In the genomic region with DNA sequence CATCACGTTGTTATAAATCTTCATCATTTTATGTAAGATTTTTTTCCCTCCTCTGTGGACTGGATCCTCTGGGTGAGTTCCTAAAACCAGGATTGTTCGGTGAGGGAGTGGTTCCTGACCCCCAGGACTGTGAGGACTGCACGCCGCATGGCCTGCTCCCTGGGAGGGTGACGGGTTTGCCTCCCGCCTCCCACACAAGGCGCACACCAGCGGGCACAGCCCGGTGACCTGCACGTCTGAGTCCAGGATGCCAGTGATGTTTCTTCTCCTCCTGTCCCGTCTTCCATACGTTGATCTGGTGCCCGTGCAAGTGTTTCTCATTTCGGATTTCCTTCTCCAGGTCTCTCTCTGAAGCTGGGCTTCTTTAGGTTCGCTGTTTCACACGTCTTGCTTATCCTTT, we compare ENCODE assay signal across 13 cellular contexts. TPM values are rescaled to one million over a fixed set of nuclear protein-coding genes. Genes with fewer than 3 reads are reported as not detected.
DNase-seq lines count a peak whose midpoint lies in the region; ATAC-seq and TF ChIP-seq lines count a peak whose summit lies in the region.
"Had no signal": no experiment of that assay in that cellular context is flagged by ENCODE, and none has a peak within 500 bp of the region (broad histone marks: within the 10 kb centered on the region; RNA-seq: fewer than 3 reads in every experiment).

No MANE protein-coding gene starts in this region.

- intact Hi-C loops in activated T-helper 2 cell treated with anti-CD3 and anti-CD28 coated beads, Interferon-gamma antibody, Interleukin-2, Interleukin-4, amounts not matched to agents 10 μg/mL and 5 μg/mL and 100 μg/mL, durations not matched to agents 14 hours and 24 hours and 36 hours (cut with micrococcal nuclease) = no loop called here

- H3K27ac Mint-ChIP-seq in activated naive CD8-positive, alpha-beta T cell treated with anti-CD3 and anti-CD28 coated beads, Interleukin-2, amount 50 U/mL, for 24 hours = peak overlapping the region; percentile 17
- H3K27ac Mint-ChIP-seq in activated naive CD8-positive, alpha-beta T cell treated with anti-CD3 and anti-CD28 coated beads for 36 hours = no peak overlapping the region
- peak overlapping the region; percentile 8 for H3K27ac Mint-ChIP-seq in activated T-helper 2 cell treated with anti-CD3 and anti-CD28 coated beads, Interferon-gamma antibody, Interleukin-2, Interleukin-4, amounts not matched to agents 10 μg/mL and 5 μg/mL and 100 μg/mL, durations not matched to agents 14 hours and 24 hours and 36 hours
- peak overlapping the region; percentile 18 for H3K27ac Mint-ChIP-seq in nephron progenitor cell
- H3K27ac Mint-ChIP-seq: B cell, GM23338 had no signal

- no peaks in the 10 kb centered on the region for H3K27me3 Mint-ChIP-seq in activated naive CD8-positive, alpha-beta T cell treated with anti-CD3 and anti-CD28 coated beads, Interleukin-2, amount 50 U/mL, for 24 hours
- no peaks in the 10 kb centered on the region for H3K27me3 Mint-ChIP-seq in activated naive CD8-positive, alpha-beta T cell treated with anti-CD3 and anti-CD28 coated beads for 36 hours
- H3K27me3 Mint-ChIP-seq in activated T-helper 2 cell treated with anti-CD3 and anti-CD28 coated beads, Interferon-gamma antibody, Interleukin-2, Interleukin-4, amounts not matched to agents 10 μg/mL and 5 μg/mL and 100 μg/mL, durations not matched to agents 14 hours and 24 hours and 36 hours (ENCODE audit: low read depth) = no peaks in the 10 kb centered on the region
- H3K27me3 Mint-ChIP-seq in nephron progenitor cell (ENCODE audit: low read depth, poor library complexity) = peaks cover 8% of the 10 kb centered on the region
- H3K27me3 Mint-ChIP-seq: B cell; CD8-positive, alpha-beta memory T cell had no signal

- H3K4me1 Mint-ChIP-seq in activated naive CD8-positive, alpha-beta T cell treated with anti-CD3 and anti-CD28 coated beads, Interleukin-2, amount 50 U/mL, for 24 hours = peaks cover 6% of the 10 kb centered on the region
- H3K4me1 Mint-ChIP-seq in activated naive CD8-positive, alpha-beta T cell treated with anti-CD3 and anti-CD28 coated beads for 36 hours = no peaks in the 10 kb centered on the region
- H3K4me1 Mint-ChIP-seq in activated T-helper 2 cell treated with anti-CD3 and anti-CD28 coated beads, Interferon-gamma antibody, Interleukin-2, Interleukin-4, amounts not matched to agents 10 μg/mL and 5 μg/mL and 100 μg/mL, durations not matched to agents 14 hours and 24 hours and 36 hours (ENCODE audit: low read depth) = peaks cover 5% of the 10 kb centered on the region
- peaks cover 2% of the 10 kb centered on the region for H3K4me1 Mint-ChIP-seq in nephron progenitor cell
- H3K4me1 Mint-ChIP-seq: B cell, GM23338 had no signal

- peaks cover 57% of the 10 kb centered on the region for H3K36me3 Mint-ChIP-seq in activated naive CD8-positive, alpha-beta T cell treated with anti-CD3 and anti-CD28 coated beads, Interleukin-2, amount 50 U/mL, for 24 hours (ENCODE audit: low read depth)
- H3K36me3 Mint-ChIP-seq in activated naive CD8-positive, alpha-beta T cell treated with anti-CD3 and anti-CD28 coated beads for 36 hours = peaks cover 30% of the 10 kb centered on the region
- H3K36me3 Mint-ChIP-seq in activated T-helper 2 cell treated with anti-CD3 and anti-CD28 coated beads, Interferon-gamma antibody, Interleukin-2, Interleukin-4, amounts not matched to agents 10 μg/mL and 5 μg/mL and 100 μg/mL, durations not matched to agents 14 hours and 24 hours and 36 hours (ENCODE audit: low read depth) = peaks cover 66% of the 10 kb centered on the region
- H3K36me3 Mint-ChIP-seq in nephron progenitor cell (ENCODE audit: low read depth) = peaks cover 32% of the 10 kb centered on the region

- no peaks in the 10 kb centered on the region for H3K9me3 Mint-ChIP-seq in activated naive CD8-positive, alpha-beta T cell treated with anti-CD3 and anti-CD28 coated beads, Interleukin-2, amount 50 U/mL, for 24 hours
- no peaks in the 10 kb centered on the region for H3K9me3 Mint-ChIP-seq in activated naive CD8-positive, alpha-beta T cell treated with anti-CD3 and anti-CD28 coated beads for 36 hours
- H3K9me3 Mint-ChIP-seq in activated T-helper 2 cell treated with anti-CD3 and anti-CD28 coated beads, Interferon-gamma antibody, Interleukin-2, Interleukin-4, amounts not matched to agents 10 μg/mL and 5 μg/mL and 100 μg/mL, durations not matched to agents 14 hours and 24 hours and 36 hours = no peaks in the 10 kb centered on the region
- no peaks in the 10 kb centered on the region for H3K9me3 Mint-ChIP-seq in nephron progenitor cell
- H3K9me3 Mint-ChIP-seq: CD8-positive, alpha-beta memory T cell; GM23338 had no signal

- DNase-seq in activated naive CD8-positive, alpha-beta T cell treated with anti-CD3 and anti-CD28 coated beads, Interleukin-2, amount 50 U/mL, for 24 hours = no peak
- no peak for DNase-seq in activated naive CD8-positive, alpha-beta T cell treated with anti-CD3 and anti-CD28 coated beads for 36 hours
- no peak for DNase-seq in activated T-helper 2 cell treated with anti-CD3 and anti-CD28 coated beads, Interferon-gamma antibody, Interleukin-2, Interleukin-4, amounts not matched to agents 10 μg/mL and 5 μg/mL and 100 μg/mL, durations not matched to agents 14 hours and 24 hours and 36 hours (ENCODE audit: low spot score)
- no peak for DNase-seq in nephron progenitor cell
- no peak for DNase-seq in AG20443 (ENCODE audit: low spot score)
- DNase-seq in COLO668 (lab: John Stamatoyannopoulos, UW; ENCODE audit: unreplicated experiment) = no peak
- DNase-seq: 8988T, Caco-2, HCEC 1CT had no signal

- no peak for TF ChIP-seq CTCF in nephron progenitor cell (IDR thresholded peaks at IDR 0.05)

- no peak overlapping the region for H3K4me3 Mint-ChIP-seq in activated naive CD8-positive, alpha-beta T cell treated with anti-CD3 and anti-CD28 coated beads, Interleukin-2, amount 50 U/mL, for 24 hours
- no peak overlapping the region for H3K4me3 Mint-ChIP-seq in activated naive CD8-positive, alpha-beta T cell treated with anti-CD3 and anti-CD28 coated beads for 36 hours
- H3K4me3 Mint-ChIP-seq in activated T-helper 2 cell treated with anti-CD3 and anti-CD28 coated beads, Interferon-gamma antibody, Interleukin-2, Interleukin-4, amounts not matched to agents 10 μg/mL and 5 μg/mL and 100 μg/mL, durations not matched to agents 14 hours and 24 hours and 36 hours (ENCODE audit: low read depth) = no peak overlapping the region
- H3K4me3 Mint-ChIP-seq in nephron progenitor cell = no peak overlapping the region
- H3K4me3 Mint-ChIP-seq: B cell, GM23338 had no signal

- ATAC-seq in activated naive CD8-positive, alpha-beta T cell treated with anti-CD3 and anti-CD28 coated beads, Interleukin-2, amount 50 U/mL, for 24 hours = no peak
- no peak for ATAC-seq in GM18867 (IDR thresholded peaks at IDR 0.05; ENCODE audit: unreplicated experiment)
- ATAC-seq: GM23338 had no signal

RNA-seq across cellular contexts. Expression of gene CTDP1, which starts 27.1 kb away (rescaled TPM):
- total RNA-seq in activated naive CD8-positive, alpha-beta T cell treated with anti-CD3 and anti-CD28 coated beads for 36 hours = 10 to 100 TPM; 44.4 to 44.6 TPM
- total RNA-seq in activated T-helper 2 cell treated with anti-CD3 and anti-CD28 coated beads, Interferon-gamma antibody, Interleukin-2, Interleukin-4, amounts not matched to agents 10 μg/mL and 5 μg/mL and 100 μg/mL, durations not matched to agents 14 hours and 24 hours and 36 hours = 42.0 and 43.3 TPM in 2 replicates
